Comparison of ENCODE assay signal across 8 cellular contexts in genomic region chr9:87479801-87480201, GRCh38. TPM values are rescaled to one million over a fixed set of nuclear protein-coding genes. Genes with fewer than 3 reads are reported as not detected.
DNase-seq lines count a peak whose midpoint lies in the region; ATAC-seq and TF ChIP-seq lines count a peak whose summit lies in the region.

No MANE protein-coding gene starts in this region.

- ATAC-seq in GM18505 (IDR thresholded peaks at IDR 0.05; ENCODE audit: unreplicated experiment) (peak; percentile 87), GM21737 (IDR thresholded peaks at IDR 0.05; ENCODE audit: unreplicated experiment) (peak; percentile 86)

- intact Hi-C loops in head of caudate nucleus (cut with DNase I), result no loop called here

- DNase-seq in LHCN-M2 (ENCODE audit: low read depth), result peak; percentile 87
- peak in 23 of 42 donors; percentile 10 to 56 (median 38) for DNase-seq in head of caudate nucleus
- no peak for DNase-seq in GM03348 (ENCODE audit: low spot score)
- DNase-seq in middle frontal gyrus (ENCODE audit: extremely low spot score, low spot score), result no peak
- DNase-seq in AG20443 (ENCODE audit: low spot score), result no peak
- no peak for DNase-seq in NCI-H2107 treated with DMSO at 0.1 percent for 48 hours (lab: John Stamatoyannopoulos, UW; ENCODE audit: unreplicated experiment)

- no peak for TF ChIP-seq POLR2A in GM18505 (IDR thresholded peaks at IDR 0.05; ENCODE audit: borderline replicate concordance, extremely low read depth, insufficient read depth, insufficient read length)

RNA-seq across cellular contexts. Expression of gene DAPK1, which starts 17.9 kb away (rescaled TPM):
- 19.7 and 26.6 TPM in 2 replicates for total RNA-seq in LHCN-M2 (2014; rRNA removed)
- 36.3 TPM for polyA plus RNA-seq in LHCN-M2 (2012)

Comparison
In these comparisons a context has a peak if more than half of its experiments do, and no peak if none do; other contexts are left out.
1. DNase-seq: peak in LHCN-M2 (single experiment) and head of caudate nucleus (23 of 42); none in GM03348 (single experiment), middle frontal gyrus (single experiment), AG20443 (single experiment) and NCI-H2107 treated with DMSO at 0.1 percent for 48 hours (single experiment).